Comparison of ENCODE assay signal across 28 cellular contexts in the genomic region with DNA sequence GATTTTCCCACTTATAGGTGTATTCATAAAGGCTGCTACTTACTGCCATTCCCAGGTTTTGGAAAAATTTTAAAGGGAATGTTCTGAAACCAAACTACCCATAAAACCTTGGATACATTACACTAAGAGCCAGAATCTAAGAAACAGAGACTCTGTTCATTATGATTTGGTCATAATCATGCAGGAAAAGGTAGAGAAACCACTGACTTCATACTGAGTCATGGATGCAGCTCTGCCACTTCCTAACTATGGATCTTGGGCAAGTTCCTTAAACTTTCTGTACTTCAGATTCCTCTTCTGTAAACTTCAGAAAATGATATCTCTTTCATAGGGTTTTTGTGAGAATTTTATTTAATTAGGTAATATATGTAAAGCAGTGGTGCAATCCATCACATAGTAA. TPM values are rescaled to one million over a fixed set of nuclear protein-coding genes. Genes with fewer than 3 reads are reported as not detected.
A peak's percentile ranks its signal among the peaks of the same experiment; 100 is the strongest.
DNase-seq lines count a peak whose midpoint lies in the region; ATAC-seq, FAIRE-seq and TF ChIP-seq lines count a peak whose summit lies in the region.
"Had no signal": no experiment of that assay in that cellular context is flagged by ENCODE, and none has a peak within 500 bp of the region (broad histone marks: within the 10 kb centered on the region; RNA-seq: fewer than 3 reads in every experiment).

No MANE protein-coding gene starts in this region.

- H3K9me3 Mint-ChIP-seq in activated T-cell treated with anti-CD3 and anti-CD28 coated beads, Interleukin-2, amount 50 U/mL, for 24 hours: no peaks in the 10 kb centered on the region
- H3K9me3 Mint-ChIP-seq: effector memory CD8-positive, alpha-beta T cell had no signal

- no peak overlapping the region for H3K27ac Mint-ChIP-seq in activated T-cell treated with anti-CD3 and anti-CD28 coated beads, Interleukin-2, amount 50 U/mL, for 24 hours
- H3K27ac Mint-ChIP-seq: effector memory CD8-positive, alpha-beta T cell; T-helper 17 cell had no signal

- peak; percentile 75 for ATAC-seq in foreskin keratinocyte
- ATAC-seq: effector memory CD8-positive, alpha-beta T cell; left cardiac atrium; Panc1; stimulated activated naive CD8-positive, alpha-beta T cell treated with anti-CD3 and anti-CD28 coated beads, Interleukin-15, Interleukin-2, amounts not matched to agents 100 U/mL and 50 U/mL, for 24 hours; T-helper 17 cell had no signal

- H3K36me3 Mint-ChIP-seq in activated T-cell treated with anti-CD3 and anti-CD28 coated beads, Interleukin-2, amount 50 U/mL, for 24 hours (ENCODE audit: low read depth): no peaks in the 10 kb centered on the region

- H3K4me1 ChIP-seq in foreskin keratinocyte: peaks cover 18% of the 10 kb centered on the region

- peak overlapping the region; percentile 69 for H3K27ac ChIP-seq in foreskin keratinocyte
- H3K27ac ChIP-seq: brain microvascular endothelial cell, KMS-11, WERI-Rb-1 had no signal

- DNase-seq in AML-193 (lab: John Stamatoyannopoulos, UW) (peak; percentile 73 to 74), LHCN-M2 (ENCODE audit: low read depth) (peak; percentile 31), RKO (ENCODE audit: low spot score) (peak; percentile 52), foreskin keratinocyte (peak; percentile 42 to 67), D341Med (ENCODE audit: low spot score) (no peak), DMS153 treated with DMSO at 0.1 percent for 48 hours (lab: John Stamatoyannopoulos, UW; ENCODE audit: unreplicated experiment) (no peak), HTR-8/SVneo (ENCODE audit: insufficient read length, low spot score) (no peak)
- DNase-seq in activated T-cell treated with anti-CD3 and anti-CD28 coated beads, Interleukin-2, amount 50 U/mL, for 24 hours: no peak
- DNase-seq: brain microvascular endothelial cell; DND-41; effector memory CD8-positive, alpha-beta T cell; left cardiac atrium; mesenchymal stem cell; NCI-H1105; NCI-H2029; NCI-H345; NCI-H82; small intestine; stimulated activated CD4-positive, alpha-beta T cell treated with anti-CD3 and anti-CD28 coated beads, Interleukin-4, amount 100 ng/mL, for 1 hour; stimulated activated naive CD8-positive, alpha-beta T cell treated with anti-CD3 and anti-CD28 coated beads, Interleukin-15, Interleukin-2, amounts not matched to agents 100 U/mL and 50 U/mL, for 24 hours; T-helper 17 cell; WERI-Rb-1 had no signal

- no peak overlapping the region for H3K4me3 Mint-ChIP-seq in activated T-cell treated with anti-CD3 and anti-CD28 coated beads, Interleukin-2, amount 50 U/mL, for 24 hours
- H3K4me3 Mint-ChIP-seq: effector memory CD8-positive, alpha-beta T cell; T-helper 17 cell had no signal

- no peak for TF ChIP-seq CTCF in foreskin keratinocyte (conservative IDR thresholded peaks at IDR 0.05)

- no peak for FAIRE-seq in HTR-8/SVneo (lab: Jason Lieb, UNC)
- FAIRE-seq: colon, small intestine had no signal

- H3K27me3 Mint-ChIP-seq in activated T-cell treated with anti-CD3 and anti-CD28 coated beads, Interleukin-2, amount 50 U/mL, for 24 hours: peaks cover 34% of the 10 kb centered on the region

- H3K27me3 ChIP-seq in foreskin keratinocyte: no peaks in the 10 kb centered on the region
- H3K27me3 ChIP-seq: brain microvascular endothelial cell had no signal

- peaks cover 2% of the 10 kb centered on the region for H3K4me1 Mint-ChIP-seq in activated T-cell treated with anti-CD3 and anti-CD28 coated beads, Interleukin-2, amount 50 U/mL, for 24 hours (ENCODE audit: low read depth)

RNA-seq across cellular contexts. Expression of a gene that starts 20.1 kb away (rescaled TPM):
- total RNA-seq in LHCN-M2 (2014; rRNA removed) (not detected in 2 replicates), foreskin keratinocyte (6.4 and 6.5 TPM in 2 replicates)
- polyA plus RNA-seq in LHCN-M2 (2012): not detected
- polyA plus RNA-seq in foreskin keratinocyte: 5.0 and 5.1 TPM in 2 replicates
- total RNA-seq: A172, myocyte had no signal

RNA-seq across cellular contexts. Expression of a gene that starts 27.4 kb away (rescaled TPM):
- total RNA-seq in LHCN-M2 (2014; rRNA removed): not detected in 2 replicates
- polyA plus RNA-seq in LHCN-M2 (2012): not detected
- 0.03 and 0.04 TPM in 2 replicates for total RNA-seq in foreskin keratinocyte
- polyA plus RNA-seq in foreskin keratinocyte: 0.01 TPM in 2 replicates
- total RNA-seq: A172, T-helper 17 cell had no signal

RNA-seq across cellular contexts. Expression of a gene that starts 31.6 kb away (rescaled TPM):
- total RNA-seq in LHCN-M2 (2014; rRNA removed): not detected in 2 replicates
- not detected for polyA plus RNA-seq in LHCN-M2 (2012)
- total RNA-seq in foreskin keratinocyte: not detected in 2 replicates
- not detected in 2 replicates for polyA plus RNA-seq in foreskin keratinocyte
- total RNA-seq: A172, left cardiac atrium, myocyte, SK-MEL-5, T-helper 17 cell had no signal
- polyA plus RNA-seq: small intestine had no signal

Comparison
In these comparisons a context has a peak if more than half of its experiments do, and no peak if none do; other contexts are left out.
1. DNase-seq: peak in AML-193 (2 of 2), LHCN-M2 (single experiment), RKO (single experiment) and foreskin keratinocyte (2 of 2); none in D341Med (single experiment), DMS153 treated with DMSO at 0.1 percent for 48 hours (single experiment), HTR-8/SVneo (single experiment) and activated T-cell treated with anti-CD3 and anti-CD28 coated beads, Interleukin-2, amount 50 U/mL, for 24 hours (single experiment).